Comparison of ENCODE assay signal across 1 cellular context in the genomic region with DNA sequence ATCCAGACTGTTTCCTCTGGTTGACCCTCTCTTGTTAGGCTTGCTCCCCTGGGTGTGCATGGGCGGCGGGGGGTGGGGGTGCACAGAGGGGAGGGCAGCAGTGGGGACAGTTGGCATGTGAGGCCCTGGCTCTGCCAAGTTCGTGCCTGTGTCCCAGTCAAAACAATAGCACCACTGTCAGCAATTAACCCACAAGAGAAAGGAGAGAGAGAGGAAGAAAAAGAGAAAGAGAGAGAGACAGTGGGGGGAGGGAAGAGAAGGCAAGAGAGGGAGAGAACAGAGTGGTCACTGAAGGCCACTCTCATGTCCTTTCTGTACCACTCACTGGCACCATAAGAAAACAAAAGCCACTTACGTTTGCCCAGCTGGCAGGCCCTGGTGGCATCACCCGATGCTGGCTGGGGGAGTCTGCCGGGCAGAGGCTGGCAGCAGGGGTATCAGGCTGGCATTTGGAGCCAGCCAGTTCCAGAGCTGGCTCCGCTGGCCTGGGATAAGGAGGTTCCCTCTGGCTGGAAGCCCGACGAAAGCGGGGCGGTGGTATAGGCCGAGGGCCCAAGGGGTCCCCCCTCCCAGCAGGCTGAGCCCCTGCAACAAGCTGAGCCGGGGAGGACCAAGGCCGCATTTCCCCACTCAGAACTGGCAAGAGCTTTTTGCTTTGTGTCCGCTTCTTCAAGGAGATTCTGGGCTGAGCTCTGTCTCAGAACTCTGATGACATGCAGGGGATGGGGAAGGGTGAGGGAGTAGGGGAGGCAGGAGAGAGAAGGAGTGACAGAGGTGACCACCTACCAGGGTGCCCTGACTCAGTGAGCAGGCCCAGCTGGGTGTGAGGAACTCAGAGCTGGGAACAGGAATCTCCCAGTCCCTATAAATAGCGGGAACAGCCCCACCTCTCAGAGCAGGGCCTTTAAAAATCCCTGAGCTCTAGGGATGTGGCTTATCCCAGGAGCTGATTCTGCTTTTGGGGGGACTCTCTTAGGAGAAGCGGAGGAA.
TF ChIP-seq lines count a peak whose summit lies in the region.

No MANE protein-coding gene starts in this region.

TF ChIP-seq in GM23338, 12 proteins besides CTCF, POLR2A, EP300 and RAD21 (continued from another document):
- TF ChIP-seq, protein P1, sequence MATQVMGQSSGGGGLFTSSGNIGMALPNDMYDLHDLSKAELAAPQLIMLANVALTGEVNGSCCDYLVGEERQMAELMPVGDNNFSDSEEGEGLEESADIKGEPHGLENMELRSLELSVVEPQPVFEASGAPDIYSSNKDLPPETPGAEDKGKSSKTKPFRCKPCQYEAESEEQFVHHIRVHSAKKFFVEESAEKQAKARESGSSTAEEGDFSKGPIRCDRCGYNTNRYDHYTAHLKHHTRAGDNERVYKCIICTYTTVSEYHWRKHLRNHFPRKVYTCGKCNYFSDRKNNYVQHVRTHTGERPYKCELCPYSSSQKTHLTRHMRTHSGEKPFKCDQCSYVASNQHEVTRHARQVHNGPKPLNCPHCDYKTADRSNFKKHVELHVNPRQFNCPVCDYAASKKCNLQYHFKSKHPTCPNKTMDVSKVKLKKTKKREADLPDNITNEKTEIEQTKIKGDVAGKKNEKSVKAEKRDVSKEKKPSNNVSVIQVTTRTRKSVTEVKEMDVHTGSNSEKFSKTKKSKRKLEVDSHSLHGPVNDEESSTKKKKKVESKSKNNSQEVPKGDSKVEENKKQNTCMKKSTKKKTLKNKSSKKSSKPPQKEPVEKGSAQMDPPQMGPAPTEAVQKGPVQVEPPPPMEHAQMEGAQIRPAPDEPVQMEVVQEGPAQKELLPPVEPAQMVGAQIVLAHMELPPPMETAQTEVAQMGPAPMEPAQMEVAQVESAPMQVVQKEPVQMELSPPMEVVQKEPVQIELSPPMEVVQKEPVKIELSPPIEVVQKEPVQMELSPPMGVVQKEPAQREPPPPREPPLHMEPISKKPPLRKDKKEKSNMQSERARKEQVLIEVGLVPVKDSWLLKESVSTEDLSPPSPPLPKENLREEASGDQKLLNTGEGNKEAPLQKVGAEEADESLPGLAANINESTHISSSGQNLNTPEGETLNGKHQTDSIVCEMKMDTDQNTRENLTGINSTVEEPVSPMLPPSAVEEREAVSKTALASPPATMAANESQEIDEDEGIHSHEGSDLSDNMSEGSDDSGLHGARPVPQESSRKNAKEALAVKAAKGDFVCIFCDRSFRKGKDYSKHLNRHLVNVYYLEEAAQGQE (IDR thresholded peaks at IDR 0.05; ENCODE audit: unreplicated experiment): no peak
- no peak for TF ChIP-seq NANOG (IDR thresholded peaks at IDR 0.05; ENCODE audit: borderline replicate concordance)
- TF ChIP-seq EZH2 (IDR thresholded peaks at IDR 0.05; ENCODE audit: low read depth, unreplicated experiment): no peak
- TF ChIP-seq POLR2AphosphoS5 (IDR thresholded peaks at IDR 0.05; ENCODE audit: low read depth): no peak
- no peak for TF ChIP-seq ZNF331 (CRISPR knock-in tag; IDR thresholded peaks at IDR 0.05; ENCODE audit: low read depth)
